In genomic region chr2:20555954-20556353, GRCh38 we compare ENCODE assay signal across 26 cellular contexts.
"Had no signal": no experiment of that assay in that cellular context is flagged by ENCODE, and none has a peak within 500 bp of the region (broad histone marks: within the 10 kb centered on the region; RNA-seq: fewer than 3 reads in every experiment).

No MANE protein-coding gene starts in this region.

- H3K36me3 Mint-ChIP-seq: activated naive CD4-positive, alpha-beta T cell treated with anti-CD3 and anti-CD28 coated beads, Interleukin-2, amount 50 U/mL, for 24 hours; WTC11 had no signal

- DNase-seq: activated CD4-positive, alpha-beta T cell treated with anti-CD3 and anti-CD28 coated beads for 48 hours; activated CD4-positive, alpha-beta T cell treated with anti-CD3 and anti-CD28 coated beads, Interleukin-2, amount 50 U/mL, for 4 hours; activated CD4-positive, CD25-positive, alpha-beta regulatory T cell treated with anti-CD3 and anti-CD28 coated beads, Interleukin-2, amount 50 U/mL, for 72 hours; activated CD8-positive, alpha-beta memory T cell treated with anti-CD3 and anti-CD28 coated beads, Interleukin-2, amount 50 U/mL, for 48 hours; activated CD8-positive, alpha-beta T cell treated with anti-CD3 and anti-CD28 coated beads, Interleukin-2, amount 10 ng/mL, durations not matched to agents 7 days and 5 days; activated effector memory CD4-positive, alpha-beta T cell treated with Interleukin-2 at 50 U/mL for 16 hours; activated naive CD4-positive, alpha-beta T cell; activated T-cell treated with anti-CD3 and anti-CD28 coated beads, Interleukin-2, amount 50 U/mL, for 1 hour; aorta; caudate nucleus; NCI-H1105 treated with DMSO at 0.1 percent for 48 hours; NCI-H1436 treated with DMSO at 0.1 percent for 48 hours; NCI-H187; NCI-H2081; NCI-H446; NCI-H524; Peyer's patch; Right ventricle myocardium superior had no signal

- H3K27me3 ChIP-seq: breast epithelium, Peyer's patch, SJSA1 had no signal

- H3K4me1 ChIP-seq: breast epithelium, Peyer's patch had no signal

- ATAC-seq: activated CD8-positive, alpha-beta T cell treated with anti-CD3 and anti-CD28 coated beads, Interleukin-2, amount 10 ng/mL, durations not matched to agents 7 days and 5 days; SK-N-SH treated with all-trans-retinoic acid at 6 μM for 48 hours; WTC11 had no signal

- H3K9me3 ChIP-seq: breast epithelium, Peyer's patch, SJSA1 had no signal

- H3K4me3 Mint-ChIP-seq: activated CD8-positive, alpha-beta T cell treated with anti-CD3 and anti-CD28 coated beads, Interleukin-2, amount 10 ng/mL, durations not matched to agents 7 days and 5 days; activated naive CD4-positive, alpha-beta T cell treated with anti-CD3 and anti-CD28 coated beads, Interleukin-2, amount 50 U/mL, for 24 hours; activated T-helper 1 cell treated with anti-CD3 and anti-CD28 coated beads, Interleukin-12 subunit alpha, Interleukin-12 subunit beta, Interleukin-2, Interleukin-4 antibody, amounts not matched to agents 30 ng/mL and 10 ng/mL and 1 ng/mL, durations not matched to agents 14 hours and 24 hours and 36 hours; T-helper 1 cell treated with Interleukin-12 subunit alpha and Interleukin-12 subunit beta and Interleukin-4 antibody, amounts not matched to agents 30 μg/mL and 1 μg/mL, for 36 hours; WTC11 had no signal

- H3K9me3 Mint-ChIP-seq: activated naive CD4-positive, alpha-beta T cell treated with anti-CD3 and anti-CD28 coated beads, Interleukin-2, amount 50 U/mL, for 24 hours; activated T-helper 1 cell treated with anti-CD3 and anti-CD28 coated beads, Interleukin-12 subunit alpha, Interleukin-12 subunit beta, Interleukin-2, Interleukin-4 antibody, amounts not matched to agents 30 ng/mL and 10 ng/mL and 1 ng/mL, durations not matched to agents 14 hours and 24 hours and 36 hours; T-helper 1 cell treated with Interleukin-12 subunit alpha and Interleukin-12 subunit beta and Interleukin-4 antibody, amounts not matched to agents 30 μg/mL and 1 μg/mL, for 36 hours; WTC11 had no signal

- H3K4me1 Mint-ChIP-seq: activated naive CD4-positive, alpha-beta T cell treated with anti-CD3 and anti-CD28 coated beads, Interleukin-2, amount 50 U/mL, for 24 hours had no signal

- H3K27ac Mint-ChIP-seq: activated CD8-positive, alpha-beta T cell treated with anti-CD3 and anti-CD28 coated beads, Interleukin-2, amount 10 ng/mL, durations not matched to agents 7 days and 5 days; activated naive CD4-positive, alpha-beta T cell treated with anti-CD3 and anti-CD28 coated beads, Interleukin-2, amount 50 U/mL, for 24 hours; activated T-helper 1 cell treated with anti-CD3 and anti-CD28 coated beads, Interleukin-12 subunit alpha, Interleukin-12 subunit beta, Interleukin-2, Interleukin-4 antibody, amounts not matched to agents 30 ng/mL and 10 ng/mL and 1 ng/mL, durations not matched to agents 14 hours and 24 hours and 36 hours; T-helper 1 cell treated with Interleukin-12 subunit alpha and Interleukin-12 subunit beta and Interleukin-4 antibody, amounts not matched to agents 30 μg/mL and 1 μg/mL, for 36 hours; WTC11 had no signal

- H3K36me3 ChIP-seq: breast epithelium, Peyer's patch, SJSA1 had no signal

- H3K27me3 Mint-ChIP-seq: activated naive CD4-positive, alpha-beta T cell treated with anti-CD3 and anti-CD28 coated beads, Interleukin-2, amount 50 U/mL, for 24 hours had no signal

- H3K4me3 ChIP-seq: breast epithelium, Peyer's patch, SJSA1 had no signal

- H3K27ac ChIP-seq: breast epithelium, Peyer's patch, RWPE1, SJSA1 had no signal
